Comparison of ENCODE assay signal across 26 cellular contexts in the genomic region with DNA sequence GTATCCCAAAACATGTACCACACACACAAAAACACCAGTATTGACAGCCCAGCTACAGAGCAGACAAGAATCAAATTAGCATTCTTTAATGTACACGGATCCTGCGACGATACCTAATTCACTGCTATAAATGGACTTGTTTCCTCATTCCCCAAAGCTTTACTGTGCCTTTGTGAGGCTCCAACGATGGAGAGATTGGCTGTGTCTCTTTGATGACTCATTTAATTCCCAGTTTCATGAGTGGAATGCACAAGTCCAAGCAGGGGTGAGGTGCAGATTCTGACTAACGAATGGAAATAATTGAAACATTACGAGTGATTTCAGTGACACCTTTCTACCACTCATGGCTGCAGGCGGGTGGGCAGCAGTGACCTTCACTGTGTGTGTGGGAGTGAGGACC.
DNase-seq lines count a peak whose midpoint lies in the region; ATAC-seq and TF ChIP-seq lines count a peak whose summit lies in the region.
"Had no signal": no experiment of that assay in that cellular context is flagged by ENCODE, and none has a peak within 500 bp of the region (broad histone marks: within the 10 kb centered on the region; RNA-seq: fewer than 3 reads in every experiment).

No MANE protein-coding gene starts in this region.

- H3K23ac ChIP-seq in trophoblast cell (ENCODE audit: low read length): no peak overlapping the region

- no peak overlapping the region for H2BK120ac ChIP-seq in trophoblast cell (ENCODE audit: insufficient read depth, low read length, poor library complexity)

- DNase-seq in Daoy (ENCODE audit: low read depth) (peak; percentile 19), NCI-H226 (peak; percentile 37), epithelial cell of proximal tubule (ENCODE audit: low read depth) (peak; percentile 42), trophoblast cell (peak; percentile 15 to 29), ovary (no peak), T-helper 9 cell (no peak), RPMI8226 (no peak), heart right ventricle (no peak)
- DNase-seq: activated CD4-positive, alpha-beta memory T cell treated with anti-CD3 and anti-CD28 coated beads for 36 hours; activated CD4-positive, CD25-positive, alpha-beta regulatory T cell treated with anti-CD3 and anti-CD28 coated beads, Interleukin-2, amount 50 U/mL, for 72 hours; activated CD8-positive, alpha-beta memory T cell treated with anti-CD3 and anti-CD28 coated beads, Interleukin-2, amount 50 U/mL, for 48 hours; AML-193; aorta; CD4-positive, alpha-beta memory T cell; DMS79 treated with DMSO at 0.1 percent for 48 hours; endodermal cell; IMR-90; NCI-H1105; NCI-H1930; NCI-H2227 treated with DMSO at 0.1 percent for 48 hours; NCI-H69; retina; small intestine had no signal

- H3K36me3 ChIP-seq in trophoblast cell (ENCODE audit: control insufficient read depth in 1 of 2, insufficient read depth in 2 of 2, low read length in 2 of 2): no peaks in the 10 kb centered on the region
- H3K36me3 ChIP-seq in ovary: no peaks in the 10 kb centered on the region
- H3K36me3 ChIP-seq in heart right ventricle: no peaks in the 10 kb centered on the region
- H3K36me3 ChIP-seq: thoracic aorta had no signal

- no peaks in the 10 kb centered on the region for H3K79me1 ChIP-seq in trophoblast cell (ENCODE audit: low read length)

- H3K4ac ChIP-seq in trophoblast cell (ENCODE audit: low read depth, low read length): no peak overlapping the region

- H3K27me3 ChIP-seq in trophoblast cell (ENCODE audit: insufficient read depth, low read length): no peaks in the 10 kb centered on the region
- H3K27me3 ChIP-seq in ovary: no peaks in the 10 kb centered on the region
- H3K27me3 ChIP-seq in heart right ventricle: no peaks in the 10 kb centered on the region

- no peaks in the 10 kb centered on the region for H3K4me1 ChIP-seq in trophoblast cell (ENCODE audit: control insufficient read depth in 1 of 2, insufficient read depth in 2 of 2, low read length in 2 of 2)
- no peaks in the 10 kb centered on the region for H3K4me1 ChIP-seq in ovary (ENCODE audit: insufficient read depth)
- no peaks in the 10 kb centered on the region for H3K4me1 ChIP-seq in heart right ventricle

- no peak for TF ChIP-seq EP300 in ovary (IDR thresholded peaks at IDR 0.05)

- ATAC-seq in heart right ventricle: no peak
- ATAC-seq: activated T-helper 17 cell treated with anti-CD3 and anti-CD28 coated beads, Interleukin-2, amount 50 U/mL, for 72 hours had no signal

- no peak overlapping the region for H3K14ac ChIP-seq in trophoblast cell (ENCODE audit: low read length)

- H3K79me2 ChIP-seq in trophoblast cell (ENCODE audit: control insufficient read depth, insufficient read depth, low read length, poor library complexity): no peaks in the 10 kb centered on the region

- H4K12ac ChIP-seq in trophoblast cell (ENCODE audit: low read depth, low read length): no peak overlapping the region

- H3K9me3 ChIP-seq in trophoblast cell (ENCODE audit: insufficient read depth, low read depth, low read length) (peaks cover 3% of the 10 kb centered on the region), ovary (no peaks in the 10 kb centered on the region), heart right ventricle (peaks cover 0 to 20% (median 0%) of the 10 kb centered on the region in 11 donors)
- H3K9me3 ChIP-seq: thoracic aorta had no signal

- H4K91ac ChIP-seq in trophoblast cell (ENCODE audit: low read depth, low read length): no peak overlapping the region

- no peak overlapping the region for H2BK12ac ChIP-seq in trophoblast cell (ENCODE audit: low read length)

- no peak overlapping the region for H3K9ac ChIP-seq in trophoblast cell (ENCODE audit: low read length)

- no CpG with 5 or more reads among the region's 7 CpGs for WGBS in trophoblast cell (ENCODE audit: extremely low coverage, insufficient coverage, insufficient read length)
- WGBS in ovary, 3 donors: 35 to 43% (median 41%) methylated on average over 7 of the region's 7 CpGs
- WGBS in heart right ventricle, 2 donors: 78 to 82% methylated on average over 7 of the region's 7 CpGs

- intact Hi-C loops in ovary (cut with DNase I) (no loop called here), heart right ventricle (cut with DNase I) (no loop called here)

- no peak for TF ChIP-seq CTCF in epithelial cell of proximal tubule (conservative IDR thresholded peaks at IDR 0.05; ENCODE audit: low read depth, low read length)
- no peak for TF ChIP-seq CTCF in ovary (IDR thresholded peaks at IDR 0.05)
- TF ChIP-seq CTCF in heart right ventricle (IDR thresholded peaks at IDR 0.05): no peak

- H3K4me3 ChIP-seq in epithelial cell of proximal tubule (ENCODE audit: low read depth, low read length): no peak overlapping the region
- H3K4me3 ChIP-seq in trophoblast cell (ENCODE audit: low read depth, low read length): no peak overlapping the region
- H3K4me3 ChIP-seq in ovary: no peak overlapping the region
- no peak overlapping the region for H3K4me3 ChIP-seq in heart right ventricle
- H3K4me3 ChIP-seq: lung, thoracic aorta had no signal

- H3K18ac ChIP-seq in trophoblast cell (ENCODE audit: low read length): no peak overlapping the region

- TF ChIP-seq POLR2A in ovary (IDR thresholded peaks at IDR 0.05): no peak

- no peak overlapping the region for H2BK5ac ChIP-seq in trophoblast cell (ENCODE audit: low read depth, low read length, poor library complexity)

- no peak overlapping the region for H2AFZ ChIP-seq in trophoblast cell (ENCODE audit: insufficient read depth, low read length, poor library complexity)

- H2AK5ac ChIP-seq in trophoblast cell (ENCODE audit: low read length): no peak overlapping the region

- H3K27ac ChIP-seq in trophoblast cell (ENCODE audit: low read depth, low read length): no peak overlapping the region
- no peak overlapping the region for H3K27ac ChIP-seq in ovary
- H3K27ac ChIP-seq in heart right ventricle: no peak overlapping the region
- H3K27ac ChIP-seq: thoracic aorta had no signal

- H4K8ac ChIP-seq in trophoblast cell (ENCODE audit: low read depth, low read length): no peak overlapping the region

- no peak overlapping the region for H3K4me2 ChIP-seq in trophoblast cell (ENCODE audit: low read length)

Comparison
In these comparisons a context has a peak if more than half of its experiments do, and no peak if none do; other contexts are left out.
1. DNase-seq: peak in Daoy (single experiment), NCI-H226 (single experiment), epithelial cell of proximal tubule (single experiment) and trophoblast cell (2 of 2); none in ovary (0 of 5), T-helper 9 cell (single experiment), RPMI8226 (single experiment) and heart right ventricle (0 of 2).